ENCODE assay signal across 8 cellular contexts in genomic region chr5:133423618-133424282, GRCh38.
DNase-seq lines count a peak whose midpoint lies in the region; ATAC-seq, FAIRE-seq and TF ChIP-seq lines count a peak whose summit lies in the region.

No MANE protein-coding gene starts in this region.

- TF ChIP-seq CTCF in D721Med (IDR thresholded peaks at IDR 0.05; ENCODE audit: insufficient read depth, missing control alignments): peak; percentile 70
- peak; percentile 90 for TF ChIP-seq CTCF in liver (IDR thresholded peaks at IDR 0.05; ENCODE audit: low read depth, low read length, missing input control)

- ATAC-seq in GM21515 (IDR thresholded peaks at IDR 0.05; ENCODE audit: unreplicated experiment): peak; percentile 65

- H3K9me3 ChIP-seq in liver (ENCODE audit: control insufficient read depth in 4 of 4, low read length in 3 of 4): no peaks in the 10 kb centered on the region

- no peak overlapping the region for H3K4me3 ChIP-seq in liver (ENCODE audit: low read depth in 1 of 3, low read length in 3 of 3)

- peak; percentile 61 for DNase-seq in D721Med (ENCODE audit: insufficient read length, low spot score)
- DNase-seq in LoVo (ENCODE audit: low spot score): peak; percentile 64
- DNase-seq in activated CD4-positive, CD25-positive, alpha-beta regulatory T cell treated with anti-CD3 and anti-CD28 coated beads, Interleukin-2, amount 50 U/mL, for 16 hours (ENCODE audit: low read depth, low spot score): peak; percentile 21
- peak; percentile 40 for DNase-seq in cerebellar cortex (ENCODE audit: low spot score)
- DNase-seq in stimulated activated CD8-positive, alpha-beta memory T cell treated with anti-CD3 and anti-CD28 coated beads, Interleukin-12 subunit alpha, Interleukin-12 subunit beta, amount 100 ng/mL, for 24 hours (ENCODE audit: extremely low read depth): peak; percentile 17
- DNase-seq in cortex of kidney (lab: John Stamatoyannopoulos, UW): no peak

- no peak overlapping the region for H3K27ac ChIP-seq in liver (ENCODE audit: low read depth in 1 of 2, low read length in 2 of 2)

- WGBS in liver: 27% methylated on average over 30 of the region's 30 CpGs

- FAIRE-seq in D721Med (lab: Jason Lieb, UNC): no peak

- TF ChIP-seq RAD21 in liver (IDR thresholded peaks at IDR 0.05): peak; percentile 88 to 93

- H3K36me3 ChIP-seq in liver (ENCODE audit: control insufficient read depth in 4 of 4, insufficient read depth in 3 of 4, low read depth in 1 of 4, low read length in 3 of 4): no peaks in the 10 kb centered on the region

- H3K9ac ChIP-seq in liver (ENCODE audit: low read depth in 1 of 2, low read length in 2 of 2): no peak overlapping the region

- H3K27me3 ChIP-seq in liver (ENCODE audit: control insufficient read depth in 4 of 4, insufficient read depth in 4 of 4, low read length in 3 of 4): peaks cover 0 to 6% (median 0%) of the 10 kb centered on the region in 4 donors

- H3K4me1 ChIP-seq in liver (ENCODE audit: control insufficient read depth in 4 of 4, insufficient read depth in 4 of 4, low read length in 3 of 4): peaks cover 0 to 7% (median 0%) of the 10 kb centered on the region in 4 donors

TF ChIP-seq in liver, 16 proteins besides CTCF, POLR2A, EP300 and RAD21:
- TF ChIP-seq NR2F2 (IDR thresholded peaks at IDR 0.05) (peak; percentile 93), JUND (IDR thresholded peaks at IDR 0.05) (no peak), HNF4G (IDR thresholded peaks at IDR 0.05) (peak; percentile 47), FOXA2 (IDR thresholded peaks at IDR 0.05) (no peak), ZBTB33 (IDR thresholded peaks at IDR 0.05) (no peak), RXRA (IDR thresholded peaks at IDR 0.05) (peak in 1 of 2 donors; percentile 53), YY1 (IDR thresholded peaks at IDR 0.05) (no peak), HNF4A (conservative IDR thresholded peaks at IDR 0.05) (peak; percentile 55 to 59)
